20 cellular contexts compared by ENCODE assay signal in the genomic region with DNA sequence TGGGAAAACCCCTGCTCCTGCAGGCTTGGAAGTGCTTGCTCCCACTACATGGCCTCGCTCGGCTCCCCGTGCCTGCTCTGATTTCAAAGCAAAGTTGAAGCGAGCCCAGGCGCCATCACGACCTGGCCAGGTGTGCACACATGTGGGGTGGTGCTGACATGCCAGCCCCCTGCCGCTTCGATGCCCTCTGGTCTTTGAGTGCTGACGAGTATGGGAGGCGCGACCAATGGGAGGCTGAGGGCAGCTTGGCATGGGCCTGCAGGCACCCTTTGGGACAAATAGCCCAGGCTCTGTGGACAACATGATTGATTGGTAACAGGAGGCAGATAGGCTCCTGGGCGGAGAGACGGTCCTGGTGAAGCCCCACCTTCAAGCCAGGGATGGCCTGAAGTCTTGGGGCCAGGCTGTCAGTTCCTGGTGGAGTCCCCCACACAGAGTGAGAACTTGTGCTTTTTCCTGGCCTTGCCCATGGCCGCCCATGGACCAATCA.
"Had no signal": no experiment of that assay in that cellular context is flagged by ENCODE, and none has a peak within 500 bp of the region (broad histone marks: within the 10 kb centered on the region; RNA-seq: fewer than 3 reads in every experiment).

No MANE protein-coding gene starts in this region.

- FAIRE-seq: pancreas had no signal

- DNase-seq: activated CD4-positive, alpha-beta memory T cell treated with anti-CD3 and anti-CD28 coated beads, Interleukin-2, amount 10 ng/mL, durations not matched to agents 7 days and 5 days; activated CD4-positive, alpha-beta T cell treated with anti-CD3 and anti-CD28 coated beads, Interleukin-2, amount 10 ng/mL, durations not matched to agents 24 days and 14 days; activated gamma-delta T cell; activated naive CD4-positive, alpha-beta T cell treated with anti-CD3 and anti-CD28 coated beads, Interleukin-2, amount 50 U/mL, for 16 hours; activated naive CD8-positive, alpha-beta T cell treated with anti-CD3 and anti-CD28 coated beads, Interleukin-2, amount 50 U/mL, for 24 hours; activated T-cell treated with anti-CD3 and anti-CD28 coated beads, Interleukin-2, amount 50 U/mL, for 72 hours; effector CD4-positive, alpha-beta T cell; erythroblast; foreskin fibroblast; mammary epithelial cell; natural killer cell; sigmoid colon; stimulated activated CD4-positive, alpha-beta T cell treated with anti-CD3 and anti-CD28 coated beads, Interleukin-2, amount 100 ng/mL, for 48 hours; stimulated activated CD8-positive, alpha-beta memory T cell treated with anti-CD3 and anti-CD28 coated beads, Interleukin-4, amount 100 ng/mL, for 48 hours; stimulated activated naive CD4-positive, alpha-beta T cell treated with Interleukin-2 at 50 U/mL for 16 hours; thyroid gland had no signal

- H3K4me3 ChIP-seq: pancreas, sigmoid colon, smooth muscle cell, thyroid gland had no signal

- H3K9me3 ChIP-seq: pancreas, thyroid gland had no signal

- H3K4me1 ChIP-seq: pancreas, sigmoid colon, thyroid gland had no signal

- H3K4me2 ChIP-seq: smooth muscle cell had no signal

- H3K27ac ChIP-seq: pancreas, sigmoid colon, thyroid gland had no signal

- H3K27me3 ChIP-seq: pancreas, sigmoid colon, thyroid gland had no signal

- H3K36me3 ChIP-seq: pancreas, sigmoid colon, thyroid gland had no signal

- ATAC-seq: activated CD4-positive, CD25-positive, alpha-beta regulatory T cell treated with anti-CD3 and anti-CD28 coated beads, Interleukin-2, amount 50 U/mL, for 24 hours; activated naive CD8-positive, alpha-beta T cell treated with anti-CD3 and anti-CD28 coated beads, Interleukin-2, amount 50 U/mL, for 24 hours; activated T-cell treated with anti-CD3 and anti-CD28 coated beads, Interleukin-2, amount 50 U/mL, for 72 hours; left lobe of liver; natural killer cell; pancreas had no signal
